6 cellular contexts compared by ENCODE assay signal in the genomic region with DNA sequence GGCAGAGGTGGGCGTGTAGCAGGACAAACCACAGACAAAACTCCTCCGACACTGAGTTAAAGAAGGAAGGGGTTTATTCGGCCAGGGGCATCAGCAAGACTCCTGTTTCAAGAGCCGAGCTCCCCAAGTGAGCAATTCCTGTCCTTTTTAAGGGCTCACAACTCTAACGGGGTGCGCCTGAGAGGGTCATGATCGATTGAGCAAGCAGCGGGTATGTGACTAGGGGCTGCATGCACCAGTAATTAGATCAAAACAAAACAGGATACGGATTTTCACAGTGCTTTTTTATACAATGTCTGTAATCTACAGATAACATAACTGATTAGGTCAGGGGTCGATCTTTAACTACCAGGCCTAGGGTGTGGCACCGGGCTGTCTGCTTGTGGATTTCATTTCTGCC. TPM values are rescaled to one million over a fixed set of nuclear protein-coding genes. Genes with fewer than 3 reads are reported as not detected.
"Had no signal": no experiment of that assay in that cellular context is flagged by ENCODE, and none has a peak within 500 bp of the region (broad histone marks: within the 10 kb centered on the region; RNA-seq: fewer than 3 reads in every experiment).

No MANE protein-coding gene starts in this region.

RNA-seq across cellular contexts. Expression of gene MS4A2, which starts 12.9 kb away (rescaled TPM):
- total RNA-seq: H4, H7, HepG2, HFFc6, HT1080 had no signal
- polyA plus RNA-seq: HepG2, IgD-negative memory B cell had no signal

RNA-seq across cellular contexts. Expression of gene MS4A3, which starts 44.9 kb away (rescaled TPM):
- total RNA-seq: H4, H7, HepG2, HFFc6, HT1080 had no signal
- polyA plus RNA-seq: HepG2, IgD-negative memory B cell had no signal
